16 cellular contexts compared by ENCODE assay signal in genomic region chr2:127235082-127235702, GRCh38. TPM values are rescaled to one million over a fixed set of nuclear protein-coding genes. Genes with fewer than 3 reads are reported as not detected.
DNase-seq lines count a peak whose midpoint lies in the region; TF ChIP-seq lines count a peak whose summit lies in the region.
"Had no signal": no experiment of that assay in that cellular context is flagged by ENCODE, and none has a peak within 500 bp of the region (broad histone marks: within the 10 kb centered on the region; RNA-seq: fewer than 3 reads in every experiment).

No MANE protein-coding gene starts in this region.

- peaks cover 8% of the 10 kb centered on the region for H3F3A ChIP-seq in neural progenitor cell (ENCODE audit: low read depth)

- no peaks in the 10 kb centered on the region for H3K27me3 ChIP-seq in WERI-Rb-1 (ENCODE audit: insufficient read depth, low read depth, severe bottlenecking)
- no peaks in the 10 kb centered on the region for H3K27me3 ChIP-seq in neural progenitor cell
- no peaks in the 10 kb centered on the region for H3K27me3 ChIP-seq in BE2C
- H3K27me3 ChIP-seq: BLaER1 had no signal

- H3K4me3 ChIP-seq in HEK293 (ENCODE audit: low read depth, low read length) (no peak overlapping the region), WERI-Rb-1 (ENCODE audit: low read depth, low read length) (no peak overlapping the region), neural progenitor cell (no peak overlapping the region), BE2C (ENCODE audit: low read depth, low read length) (no peak overlapping the region)
- H3K4me3 ChIP-seq: BLaER1 had no signal

- H2AFZ ChIP-seq in neural progenitor cell (replicated peaks): no peak overlapping the region

- H3K4me2 ChIP-seq in neural progenitor cell: peak overlapping the region; percentile 38
- H3K4me2 ChIP-seq: BLaER1 had no signal

- peak; percentile 21 to 62 for DNase-seq in NCI-H524 (lab: John Stamatoyannopoulos, UW)
- DNase-seq in WERI-Rb-1: no peak
- DNase-seq in neural progenitor cell (ENCODE audit: low spot score): no peak
- no peak for DNase-seq in T-helper 1 cell
- no peak for DNase-seq in BE2C
- no peak for DNase-seq in ecto neural progenitor cell (ENCODE audit: low spot score)
- DNase-seq: AML-193; CD4-positive, alpha-beta memory T cell; DMS79 treated with DMSO at 0.1 percent for 48 hours; GF-D8; GOT3; H9 had no signal

- POLR2A ChIA-PET in HEK293 (lab: Yijun Ruan, JAX): interaction anchor here (0.6 kb wide), 1 partner anchor 402 kb away, joined by 5 read pairs; no protein-coding TSS in a partner anchor

- TF ChIP-seq CTCF in HEK293 (tag by site-specific recombination; IDR thresholded peaks at IDR 0.05): no peak
- no peak for TF ChIP-seq CTCF in WERI-Rb-1 (IDR thresholded peaks at IDR 0.05; ENCODE audit: low read depth, low read length)
- no peak for TF ChIP-seq CTCF in neural progenitor cell (IDR thresholded peaks at IDR 0.05)
- no peak for TF ChIP-seq CTCF in BE2C (IDR thresholded peaks at IDR 0.05; ENCODE audit: low read depth, low read length)

- H3K27ac Mint-ChIP-seq in neural progenitor cell: no peak overlapping the region

- H3K4me1 ChIP-seq in HEK293 (ENCODE audit: control insufficient read depth, insufficient read depth, low read length) (no peaks in the 10 kb centered on the region), neural progenitor cell (peaks cover 9% of the 10 kb centered on the region), BE2C (no peaks in the 10 kb centered on the region)
- H3K4me1 ChIP-seq: BLaER1 had no signal

- peaks cover 9% of the 10 kb centered on the region for H3K9me3 Mint-ChIP-seq in neural progenitor cell

- H3K27me3 Mint-ChIP-seq in neural progenitor cell (ENCODE audit: insufficient read depth, low read depth): peaks cover 4% of the 10 kb centered on the region
- H3K27me3 Mint-ChIP-seq: CD4-positive, alpha-beta memory T cell had no signal

- CTCF ChIA-PET in HEK293 (lab: Yijun Ruan, JAX): interaction anchor here (0.6 kb wide), 1 partner anchor 244 kb away, joined by 4 read pairs; no protein-coding TSS in a partner anchor

- no peak overlapping the region for H3K4me3 Mint-ChIP-seq in neural progenitor cell
- H3K4me3 Mint-ChIP-seq: CD14-positive monocyte; CD4-positive, alpha-beta memory T cell; H9 had no signal

- no peaks in the 10 kb centered on the region for H3K9me3 ChIP-seq in HEK293 (ENCODE audit: control insufficient read depth, insufficient read depth, low read depth, low read length)
- H3K9me3 ChIP-seq in WERI-Rb-1 (ENCODE audit: severe bottlenecking): peaks cover 8% of the 10 kb centered on the region
- no peaks in the 10 kb centered on the region for H3K9me3 ChIP-seq in neural progenitor cell (ENCODE audit: low read depth)
- H3K9me3 ChIP-seq in BE2C: no peaks in the 10 kb centered on the region

- no peaks in the 10 kb centered on the region for H4K20me1 ChIP-seq in neural progenitor cell (ENCODE audit: low read depth)
- H4K20me1 ChIP-seq: BLaER1 had no signal

- H3K36me3 ChIP-seq in HEK293 (ENCODE audit: control insufficient read depth in 2 of 2, insufficient read depth in 1 of 2, low read length in 2 of 2): no peaks in the 10 kb centered on the region
- no peaks in the 10 kb centered on the region for H3K36me3 ChIP-seq in WERI-Rb-1
- no peaks in the 10 kb centered on the region for H3K36me3 ChIP-seq in neural progenitor cell
- H3K36me3 ChIP-seq in BE2C: no peaks in the 10 kb centered on the region
- H3K36me3 ChIP-seq: BLaER1 had no signal

- no peaks in the 10 kb centered on the region for H3K36me3 Mint-ChIP-seq in neural progenitor cell
- H3K36me3 Mint-ChIP-seq: CD14-positive monocyte had no signal

- H3K27ac ChIP-seq in HEK293 (ENCODE audit: extremely low read depth, low read depth, low read length) (no peak overlapping the region), WERI-Rb-1 (peak overlapping the region; percentile 10; the same call in 1 of the 2 replicates), neural progenitor cell (no peak overlapping the region)
- H3K27ac ChIP-seq: BLaER1 had no signal

- no peak overlapping the region for H3K9ac ChIP-seq in neural progenitor cell
- H3K9ac ChIP-seq: BLaER1 had no signal

- no peaks in the 10 kb centered on the region for H3K79me2 ChIP-seq in neural progenitor cell (ENCODE audit: low read depth)

- H3K4me1 Mint-ChIP-seq in neural progenitor cell: no peaks in the 10 kb centered on the region

TF ChIP-seq in HEK293, 187 proteins besides CTCF, POLR2A, EP300 and RAD21:
- TF ChIP-seq ZNF366 (tag by site-specific recombination; conservative IDR thresholded peaks at IDR 0.05) (peak; percentile 88), ZNF175 (tag by site-specific recombination; IDR thresholded peaks at IDR 0.05) (no peak)

RNA-seq across cellular contexts. Expression of gene CYP27C1, which starts 15.1 kb away (rescaled TPM):
- total RNA-seq in neural progenitor cell (ENCODE audit: low replicate concordance): 3.0 and 3.8 TPM in 2 replicates
- polyA plus RNA-seq in BE2C (2012; ENCODE audit: insufficient read depth, insufficient read length, low read depth): not detected
- total RNA-seq: CD4-positive, alpha-beta memory T cell; HT-29 had no signal
- polyA plus RNA-seq: CD14-positive monocyte; CD4-positive, alpha-beta memory T cell had no signal

RNA-seq across cellular contexts. Expression of gene ERCC3, which starts 58.8 kb away (rescaled TPM):
- total RNA-seq in neural progenitor cell (ENCODE audit: low replicate concordance): 68.9 and 71.5 TPM in 2 replicates
- polyA plus RNA-seq in BE2C (2012; ENCODE audit: insufficient read depth, insufficient read length, low read depth): 38.4 TPM

Comparison
In these comparisons a context has a peak if more than half of its experiments do, and no peak if none do; other contexts are left out.
1. DNase-seq: peak in NCI-H524 (2 of 2); none in WERI-Rb-1 (single experiment), neural progenitor cell (single experiment), T-helper 1 cell (0 of 5), BE2C (single experiment) and ecto neural progenitor cell (single experiment).